15 cellular contexts compared by ENCODE assay signal in the genomic region with DNA sequence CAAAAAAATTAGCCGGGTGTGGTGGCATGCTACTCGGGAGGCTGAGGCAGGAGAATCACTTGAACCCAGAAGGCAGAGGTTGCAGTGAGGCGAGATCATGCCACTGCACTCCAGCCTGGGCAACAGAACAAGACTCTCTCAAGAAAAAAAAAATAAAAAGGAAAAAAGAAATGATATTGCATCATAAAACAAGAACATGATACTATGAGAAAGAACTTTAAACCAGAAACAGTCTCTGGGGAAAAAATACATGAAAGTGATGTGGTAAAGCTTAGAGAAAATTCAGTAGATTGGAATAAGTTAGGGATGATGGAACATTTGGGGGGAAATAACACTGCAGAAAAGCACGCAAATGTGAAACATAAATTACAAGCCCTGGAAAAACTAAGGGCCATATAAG. TPM values are rescaled to one million over a fixed set of nuclear protein-coding genes. Genes with fewer than 3 reads are reported as not detected.
DNase-seq lines count a peak whose midpoint lies in the region; ATAC-seq and TF ChIP-seq lines count a peak whose summit lies in the region.
"Had no signal": no experiment of that assay in that cellular context is flagged by ENCODE, and none has a peak within 500 bp of the region (broad histone marks: within the 10 kb centered on the region; RNA-seq: fewer than 3 reads in every experiment).

No MANE protein-coding gene starts in this region.

- no peaks in the 10 kb centered on the region for H3K9me2 ChIP-seq in GM23338 (ENCODE audit: insufficient read depth)

- no peaks in the 10 kb centered on the region for H3F3A ChIP-seq in GM23338 (replicated peaks; ENCODE audit: low read depth)

- no peaks in the 10 kb centered on the region for H3K79me2 ChIP-seq in GM23338 (replicated peaks; ENCODE audit: insufficient read depth)

- H3K4me1 Mint-ChIP-seq in GM23338, result peaks cover 13% of the 10 kb centered on the region; the same call in 2 of the 3 replicates

- H3K4me3 Mint-ChIP-seq in GM23338, result no peak overlapping the region
- H3K4me3 Mint-ChIP-seq: CD8-positive, alpha-beta T cell; HFFc6 had no signal

- in situ Hi-C loops in KBM-7 (cut with MboI; ENCODE audit: low pct_unique_long_range_greater_than_20kb, low sequenced_read_pairs), result no loop called here

- H3K9me3 ChIP-seq in adipocyte (ENCODE audit: control insufficient read depth, low read length), result no peaks in the 10 kb centered on the region
- H3K9me3 ChIP-seq: Caco-2, HAP-1 had no signal

- H3K27me3 Mint-ChIP-seq in GM23338 (ENCODE audit: insufficient read depth, low read depth, poor library complexity), result peaks cover 8% of the 10 kb centered on the region

- no peak overlapping the region for H3K9ac ChIP-seq in adipocyte (ENCODE audit: low read length)

- H4K20me1 ChIP-seq in GM23338 (replicated peaks; ENCODE audit: insufficient read depth), result no peaks in the 10 kb centered on the region

- H3K9me3 Mint-ChIP-seq in GM23338, result no peaks in the 10 kb centered on the region
- H3K9me3 Mint-ChIP-seq: CD8-positive, alpha-beta T cell; HFFc6 had no signal

- no peak overlapping the region for H3K4me2 ChIP-seq in GM23338

- no peak overlapping the region for H3K27ac ChIP-seq in GM23338 (ENCODE audit: low read depth)

- DNase-seq in GM23338 (ENCODE audit: low spot score) (no peak), adipocyte (ENCODE audit: low read depth) (peak; percentile 34), fibroblast of mammary gland (ENCODE audit: low read depth) (peak; percentile 60), stromal cell of bone marrow (ENCODE audit: low read depth) (peak; percentile 54), KBM-7 (no peak), HK-2 (ENCODE audit: unreplicated experiment) (no peak), T-helper 2 cell (no peak)
- DNase-seq: C1 segment of cervical spinal cord; Caco-2; CD8-positive, alpha-beta T cell; DMS153; DND-41; GOT3; HFFc6 had no signal

- no peak for ATAC-seq in GM23338
- ATAC-seq: CD8-positive, alpha-beta T cell had no signal

- no peaks in the 10 kb centered on the region for H3K27me3 ChIP-seq in GM23338 (ENCODE audit: insufficient read depth)
- peaks cover 13% of the 10 kb centered on the region for H3K27me3 ChIP-seq in adipocyte (replicated peaks; ENCODE audit: control insufficient read depth, insufficient read depth, low read length)

- 0 out of 2 replicates have a peak overlapping the region, but pooled peaks have one; percentile 16 for H3K27ac Mint-ChIP-seq in GM23338
- H3K27ac Mint-ChIP-seq: CD8-positive, alpha-beta T cell; HFFc6 had no signal

- H3K36me3 Mint-ChIP-seq in GM23338 (ENCODE audit: low read depth), result no peaks in the 10 kb centered on the region
- H3K36me3 Mint-ChIP-seq: CD8-positive, alpha-beta T cell had no signal

- H2AFZ ChIP-seq in GM23338, result no peak overlapping the region

- H3K4me1 ChIP-seq in GM23338 (ENCODE audit: insufficient read depth) (0 out of 2 replicates have a peak, but pooled peaks cover 3% of the 10 kb centered on the region), adipocyte (ENCODE audit: control insufficient read depth, insufficient read depth, low read length) (peaks cover 16% of the 10 kb centered on the region)
- H3K4me1 ChIP-seq: HAP-1 had no signal

- no peak for TF ChIP-seq CTCF in GM23338 (conservative IDR thresholded peaks at IDR 0.05; ENCODE audit: low read depth in 2 of 2)
- TF ChIP-seq CTCF in fibroblast of mammary gland (conservative IDR thresholded peaks at IDR 0.05; ENCODE audit: control insufficient read depth, insufficient read depth, low read depth, low read length), result no peak

- H3K36me3 ChIP-seq in GM23338 (ENCODE audit: insufficient read depth), result no peaks in the 10 kb centered on the region
- H3K36me3 ChIP-seq in adipocyte (ENCODE audit: control insufficient read depth, insufficient read depth, low read length, severe bottlenecking), result no peaks in the 10 kb centered on the region
- H3K36me3 ChIP-seq: HAP-1 had no signal

- H3K4me3 ChIP-seq in GM23338, result no peak overlapping the region
- H3K4me3 ChIP-seq in adipocyte (ENCODE audit: low read length), result no peak overlapping the region
- no peak overlapping the region for H3K4me3 ChIP-seq in fibroblast of mammary gland (ENCODE audit: control insufficient read depth, low read depth, low read length)
- H3K4me3 ChIP-seq: HAP-1 had no signal

TF ChIP-seq in GM23338, 12 proteins besides CTCF, POLR2A, EP300 and RAD21 (continues in another document):
- TF ChIP-seq EZH2phosphoT487 (IDR thresholded peaks at IDR 0.05; ENCODE audit: unreplicated experiment) (no peak), JUNB (IDR thresholded peaks at IDR 0.05; ENCODE audit: unreplicated experiment) (no peak), STAT1 (IDR thresholded peaks at IDR 0.05; ENCODE audit: unreplicated experiment) (no peak)
- TF ChIP-seq, protein P1, sequence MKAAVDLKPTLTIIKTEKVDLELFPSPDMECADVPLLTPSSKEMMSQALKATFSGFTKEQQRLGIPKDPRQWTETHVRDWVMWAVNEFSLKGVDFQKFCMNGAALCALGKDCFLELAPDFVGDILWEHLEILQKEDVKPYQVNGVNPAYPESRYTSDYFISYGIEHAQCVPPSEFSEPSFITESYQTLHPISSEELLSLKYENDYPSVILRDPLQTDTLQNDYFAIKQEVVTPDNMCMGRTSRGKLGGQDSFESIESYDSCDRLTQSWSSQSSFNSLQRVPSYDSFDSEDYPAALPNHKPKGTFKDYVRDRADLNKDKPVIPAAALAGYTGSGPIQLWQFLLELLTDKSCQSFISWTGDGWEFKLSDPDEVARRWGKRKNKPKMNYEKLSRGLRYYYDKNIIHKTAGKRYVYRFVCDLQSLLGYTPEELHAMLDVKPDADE (IDR thresholded peaks at IDR 0.05), result no peak
- TF ChIP-seq, protein P2, sequence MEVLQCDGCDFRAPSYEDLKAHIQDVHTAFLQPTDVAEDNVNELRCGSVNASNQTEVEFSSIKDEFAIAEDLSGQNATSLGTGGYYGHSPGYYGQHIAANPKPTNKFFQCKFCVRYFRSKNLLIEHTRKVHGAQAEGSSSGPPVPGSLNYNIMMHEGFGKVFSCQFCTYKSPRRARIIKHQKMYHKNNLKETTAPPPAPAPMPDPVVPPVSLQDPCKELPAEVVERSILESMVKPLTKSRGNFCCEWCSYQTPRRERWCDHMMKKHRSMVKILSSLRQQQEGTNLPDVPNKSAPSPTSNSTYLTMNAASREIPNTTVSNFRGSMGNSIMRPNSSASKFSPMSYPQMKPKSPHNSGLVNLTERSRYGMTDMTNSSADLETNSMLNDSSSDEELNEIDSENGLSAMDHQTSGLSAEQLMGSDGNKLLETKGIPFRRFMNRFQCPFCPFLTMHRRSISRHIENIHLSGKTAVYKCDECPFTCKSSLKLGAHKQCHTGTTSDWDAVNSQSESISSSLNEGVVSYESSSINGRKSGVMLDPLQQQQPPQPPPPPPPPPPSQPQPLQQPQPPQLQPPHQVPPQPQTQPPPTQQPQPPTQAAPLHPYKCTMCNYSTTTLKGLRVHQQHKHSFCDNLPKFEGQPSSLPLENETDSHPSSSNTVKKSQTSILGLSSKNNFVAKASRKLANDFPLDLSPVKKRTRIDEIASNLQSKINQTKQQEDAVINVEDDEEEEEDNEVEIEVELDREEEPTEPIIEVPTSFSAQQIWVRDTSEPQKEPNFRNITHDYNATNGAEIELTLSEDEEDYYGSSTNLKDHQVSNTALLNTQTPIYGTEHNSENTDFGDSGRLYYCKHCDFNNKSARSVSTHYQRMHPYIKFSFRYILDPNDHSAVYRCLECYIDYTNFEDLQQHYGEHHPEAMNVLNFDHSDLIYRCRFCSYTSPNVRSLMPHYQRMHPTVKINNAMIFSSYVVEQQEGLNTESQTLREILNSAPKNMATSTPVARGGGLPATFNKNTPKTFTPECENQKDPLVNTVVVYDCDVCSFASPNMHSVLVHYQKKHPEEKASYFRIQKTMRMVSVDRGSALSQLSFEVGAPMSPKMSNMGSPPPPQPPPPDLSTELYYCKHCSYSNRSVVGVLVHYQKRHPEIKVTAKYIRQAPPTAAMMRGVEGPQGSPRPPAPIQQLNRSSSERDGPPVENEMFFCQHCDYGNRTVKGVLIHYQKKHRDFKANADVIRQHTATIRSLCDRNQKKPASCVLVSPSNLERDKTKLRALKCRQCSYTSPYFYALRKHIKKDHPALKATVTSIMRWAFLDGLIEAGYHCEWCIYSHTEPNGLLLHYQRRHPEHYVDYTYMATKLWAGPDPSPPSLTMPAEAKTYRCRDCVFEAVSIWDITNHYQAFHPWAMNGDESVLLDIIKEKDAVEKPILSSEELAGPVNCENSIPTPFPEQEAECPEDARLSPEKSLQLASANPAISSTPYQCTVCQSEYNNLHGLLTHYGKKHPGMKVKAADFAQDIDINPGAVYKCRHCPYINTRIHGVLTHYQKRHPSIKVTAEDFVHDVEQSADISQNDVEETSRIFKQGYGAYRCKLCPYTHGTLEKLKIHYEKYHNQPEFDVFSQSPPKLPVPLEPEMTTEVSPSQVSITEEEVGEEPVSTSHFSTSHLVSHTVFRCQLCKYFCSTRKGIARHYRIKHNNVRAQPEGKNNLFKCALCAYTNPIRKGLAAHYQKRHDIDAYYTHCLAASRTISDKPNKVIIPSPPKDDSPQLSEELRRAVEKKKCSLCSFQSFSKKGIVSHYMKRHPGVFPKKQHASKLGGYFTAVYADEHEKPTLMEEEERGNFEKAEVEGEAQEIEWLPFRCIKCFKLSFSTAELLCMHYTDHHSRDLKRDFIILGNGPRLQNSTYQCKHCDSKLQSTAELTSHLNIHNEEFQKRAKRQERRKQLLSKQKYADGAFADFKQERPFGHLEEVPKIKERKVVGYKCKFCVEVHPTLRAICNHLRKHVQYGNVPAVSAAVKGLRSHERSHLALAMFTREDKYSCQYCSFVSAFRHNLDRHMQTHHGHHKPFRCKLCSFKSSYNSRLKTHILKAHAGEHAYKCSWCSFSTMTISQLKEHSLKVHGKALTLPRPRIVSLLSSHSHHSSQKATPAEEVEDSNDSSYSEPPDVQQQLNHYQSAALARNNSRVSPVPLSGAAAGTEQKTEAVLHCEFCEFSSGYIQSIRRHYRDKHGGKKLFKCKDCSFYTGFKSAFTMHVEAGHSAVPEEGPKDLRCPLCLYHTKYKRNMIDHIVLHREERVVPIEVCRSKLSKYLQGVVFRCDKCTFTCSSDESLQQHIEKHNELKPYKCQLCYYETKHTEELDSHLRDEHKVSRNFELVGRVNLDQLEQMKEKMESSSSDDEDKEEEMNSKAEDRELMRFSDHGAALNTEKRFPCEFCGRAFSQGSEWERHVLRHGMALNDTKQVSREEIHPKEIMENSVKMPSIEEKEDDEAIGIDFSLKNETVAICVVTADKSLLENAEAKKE (CRISPR knock-in tag; IDR thresholded peaks at IDR 0.05), result no peak

RNA-seq across cellular contexts. Expression of gene CRYGS, which starts 54.7 kb away (rescaled TPM):
- 0.74 and 2.9 TPM in 2 replicates for total RNA-seq in GM23338 (2014; rRNA removed; shearing (Covaris generic))
- polyA plus RNA-seq in GM23338 (2016; fragmentation: Nextera tagmentation; extraction: Ambion mirVana), result 1.8 and 2.0 TPM in 2 replicates

Comparison
In these comparisons a context has a peak if more than half of its experiments do, and no peak if none do; other contexts are left out.
1. DNase-seq: peak in adipocyte (single experiment), fibroblast of mammary gland (single experiment) and stromal cell of bone marrow (single experiment); none in GM23338 (single experiment), KBM-7 (single experiment), HK-2 (single experiment) and T-helper 2 cell (0 of 5).